8 cellular contexts compared by ENCODE assay signal in the genomic region with DNA sequence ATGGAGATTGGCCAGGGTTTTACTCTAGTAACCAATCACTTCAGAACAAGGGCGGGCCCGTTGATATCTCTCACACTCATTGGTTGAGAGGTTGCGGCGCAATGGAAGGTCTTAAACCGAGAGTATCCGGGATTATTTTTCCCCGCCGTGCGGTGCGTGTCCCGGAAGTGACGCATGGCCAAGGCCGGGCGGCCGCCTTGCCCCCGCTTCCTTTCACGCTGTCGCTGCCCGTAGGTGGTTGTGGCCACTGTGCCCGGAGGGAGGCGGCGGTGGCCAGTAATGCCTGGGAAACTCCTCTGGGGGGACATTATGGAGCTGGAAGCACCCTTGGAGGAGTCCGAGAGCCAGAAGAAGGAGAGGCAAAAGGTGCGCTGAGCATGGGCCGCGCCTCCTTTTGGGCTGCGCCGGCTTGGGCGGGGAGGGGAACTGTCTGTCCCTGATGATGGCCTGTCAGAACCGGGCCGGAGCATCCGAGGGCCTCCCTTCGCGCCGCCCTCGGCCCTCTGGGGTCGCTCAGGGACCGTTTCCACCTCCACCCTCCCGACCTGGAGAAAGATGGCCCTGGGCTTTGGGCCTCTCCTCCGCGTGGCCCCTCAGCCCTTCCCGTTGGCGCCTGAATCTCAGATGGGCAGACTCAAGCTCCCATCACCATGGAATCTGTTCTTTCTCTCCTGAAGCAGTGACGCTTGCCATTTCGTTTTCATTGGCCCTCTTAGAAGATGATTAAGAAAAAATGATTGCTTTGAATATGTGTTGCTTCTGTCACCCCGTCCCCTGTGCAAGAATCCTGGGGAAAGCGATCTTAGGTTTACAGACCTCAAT. TPM values are rescaled to one million over a fixed set of nuclear protein-coding genes. Genes with fewer than 3 reads are reported as not detected.
DNase-seq lines count a peak whose midpoint lies in the region; ATAC-seq and TF ChIP-seq lines count a peak whose summit lies in the region.

A gene with protein sequence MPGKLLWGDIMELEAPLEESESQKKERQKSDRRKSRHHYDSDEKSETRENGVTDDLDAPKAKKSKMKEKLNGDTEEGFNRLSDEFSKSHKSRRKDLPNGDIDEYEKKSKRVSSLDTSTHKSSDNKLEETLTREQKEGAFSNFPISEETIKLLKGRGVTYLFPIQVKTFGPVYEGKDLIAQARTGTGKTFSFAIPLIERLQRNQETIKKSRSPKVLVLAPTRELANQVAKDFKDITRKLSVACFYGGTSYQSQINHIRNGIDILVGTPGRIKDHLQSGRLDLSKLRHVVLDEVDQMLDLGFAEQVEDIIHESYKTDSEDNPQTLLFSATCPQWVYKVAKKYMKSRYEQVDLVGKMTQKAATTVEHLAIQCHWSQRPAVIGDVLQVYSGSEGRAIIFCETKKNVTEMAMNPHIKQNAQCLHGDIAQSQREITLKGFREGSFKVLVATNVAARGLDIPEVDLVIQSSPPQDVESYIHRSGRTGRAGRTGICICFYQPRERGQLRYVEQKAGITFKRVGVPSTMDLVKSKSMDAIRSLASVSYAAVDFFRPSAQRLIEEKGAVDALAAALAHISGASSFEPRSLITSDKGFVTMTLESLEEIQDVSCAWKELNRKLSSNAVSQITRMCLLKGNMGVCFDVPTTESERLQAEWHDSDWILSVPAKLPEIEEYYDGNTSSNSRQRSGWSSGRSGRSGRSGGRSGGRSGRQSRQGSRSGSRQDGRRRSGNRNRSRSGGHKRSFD (plus strand): TSS at position 210 of the 822 bp plus-strand sequence. CDS start 70 bp downstream, at position 280.

- no peaks in the 10 kb centered on the region for H4K20me1 ChIP-seq in H9 (ENCODE audit: control insufficient read depth, insufficient read depth, insufficient read length)

- H4K91ac ChIP-seq in H9 (ENCODE audit: insufficient read length, low read depth, low read length), result no peak within 1 kb of the TSS

- peaks cover 2% of the 10 kb centered on the region for H3K27me3 Mint-ChIP-seq in H9 (ENCODE audit: low read depth)
- H3K27me3 Mint-ChIP-seq in nephron (ENCODE audit: low read depth), result no peaks in the 10 kb centered on the region
- no peaks in the 10 kb centered on the region for H3K27me3 Mint-ChIP-seq in stimulated activated naive CD8-positive, alpha-beta T cell treated with anti-CD3 and anti-CD28 coated beads, Interleukin-15, amount 100 ng/mL, for 72 hours

- H2AFZ ChIP-seq in H9 (ENCODE audit: low read length), result no peak within 1 kb of the TSS

- no CpG with 5 or more reads among the region's 47 CpGs for WGBS in H9 (ENCODE audit: extremely low coverage, insufficient read length, low lambda C conversion rate)

- H3K56ac ChIP-seq in H9 (ENCODE audit: insufficient read length, low read depth, low read length), result no peak within 1 kb of the TSS

- no peaks in the 10 kb centered on the region for H3K79me1 ChIP-seq in H9 (ENCODE audit: insufficient read depth, low read depth, low read length, poor library complexity, severe bottlenecking)

- H3K4me2 ChIP-seq in H9 (ENCODE audit: insufficient read depth, insufficient read length, low read length), result peak within 1 kb of the TSS; percentile 59

- H3K27me3 ChIP-seq in H9 (ENCODE audit: insufficient read depth, low read length) (no peaks in the 10 kb centered on the region), MG63 (no peaks in the 10 kb centered on the region)

- H3K23ac ChIP-seq in H9 (ENCODE audit: insufficient read length, low read depth, low read length), result no peak within 1 kb of the TSS

- peaks cover 9% of the 10 kb centered on the region for H3K23me2 ChIP-seq in H9 (ENCODE audit: insufficient read length, low read depth, low read length, poor library complexity, severe bottlenecking)

- H3K27ac ChIP-seq in H9 (ENCODE audit: insufficient read length, low read depth, low read length), result peak within 1 kb of the TSS; percentile 29

- H3K18ac ChIP-seq in H9 (ENCODE audit: insufficient read length, low read depth, low read length), result peak within 1 kb of the TSS; percentile 82

- H3K4ac ChIP-seq in H9 (ENCODE audit: low read depth, low read length), result no peak within 1 kb of the TSS; the same call in 1 of the 2 replicates

- H3K4me3 Mint-ChIP-seq in H9 (peak within 1 kb of the TSS; percentile 93 to 96), nephron (peak within 1 kb of the TSS; percentile 98 to 99 (median 98))
- H3K4me3 Mint-ChIP-seq in stimulated activated naive CD8-positive, alpha-beta T cell treated with anti-CD3 and anti-CD28 coated beads, Interleukin-15, amount 100 ng/mL, for 72 hours, result peak within 1 kb of the TSS; percentile 96 to 100

- H2BK5ac ChIP-seq in H9 (ENCODE audit: insufficient read length, low read length), result no peak within 1 kb of the TSS

- no peak within 1 kb of the TSS for H2AK5ac ChIP-seq in H9 (ENCODE audit: insufficient read length, low read length)

- H2BK20ac ChIP-seq in H9 (ENCODE audit: low read depth, low read length, poor library complexity, severe bottlenecking), result no peak within 1 kb of the TSS

- H3K9me3 ChIP-seq in ES-I3 (ENCODE audit: control insufficient read depth, insufficient read depth, low read length) (no peaks in the 10 kb centered on the region), H9 (ENCODE audit: control insufficient read depth, low read depth, low read length) (no peaks in the 10 kb centered on the region), MG63 (no peaks in the 10 kb centered on the region)

- peak within 1 kb of the TSS; percentile 64 for H4K5ac ChIP-seq in H9 (ENCODE audit: insufficient read length, low read depth, low read length)

- H3K36me3 ChIP-seq in ES-I3 (ENCODE audit: insufficient read depth, low read length), result no peaks in the 10 kb centered on the region
- peaks cover 22% of the 10 kb centered on the region for H3K36me3 ChIP-seq in MG63

- H3K4me1 Mint-ChIP-seq in H9 (peaks cover 20 to 22% of the 10 kb centered on the region in 2 experiments), nephron (peaks cover 48% of the 10 kb centered on the region)
- H3K4me1 Mint-ChIP-seq in stimulated activated naive CD8-positive, alpha-beta T cell treated with anti-CD3 and anti-CD28 coated beads, Interleukin-15, amount 100 ng/mL, for 72 hours, result peaks cover 61% of the 10 kb centered on the region

- H3K79me2 ChIP-seq in H9 (ENCODE audit: insufficient read depth, low read length), result peaks cover 8% of the 10 kb centered on the region; the same call in 1 of the 2 replicates

- H4K8ac ChIP-seq in H9 (replicated peaks; ENCODE audit: insufficient read length, low read depth, low read length), result no peak within 1 kb of the TSS

- peaks cover 6 to 12% (median 10%) of the 10 kb centered on the region in 3 experiments; a peak in 5 of 7 replicates for H3K36me3 Mint-ChIP-seq in H9 (ENCODE audit: insufficient read depth in 1 of 3, low read depth in 3 of 3)
- H3K36me3 Mint-ChIP-seq in nephron (ENCODE audit: low read depth), result peaks cover 9% of the 10 kb centered on the region

- H2BK12ac ChIP-seq in H9 (ENCODE audit: insufficient read length, low read depth, low read length), result peak within 1 kb of the TSS; percentile 31

- peak within 1 kb of the TSS; percentile 3 for H3T11ph ChIP-seq in H9 (ENCODE audit: low read length)

- no peak within 1 kb of the TSS for H2BK120ac ChIP-seq in H9 (ENCODE audit: low read depth, low read length, poor library complexity, severe bottlenecking)

- H3K4me1 ChIP-seq in ES-I3 (ENCODE audit: insufficient read depth, low read length) (no peaks in the 10 kb centered on the region), H9 (ENCODE audit: insufficient read depth, low read length) (no peaks in the 10 kb centered on the region)

- peak; percentile 97 for ATAC-seq in stimulated activated naive CD8-positive, alpha-beta T cell treated with anti-CD3 and anti-CD28 coated beads, Interleukin-15, amount 100 ng/mL, for 72 hours

- peak within 1 kb of the TSS; percentile 96 to 99 (median 98) for H3K27ac Mint-ChIP-seq in H9
- peak within 1 kb of the TSS; percentile 99 to 100 (median 100) for H3K27ac Mint-ChIP-seq in nephron
- H3K27ac Mint-ChIP-seq in stimulated activated naive CD8-positive, alpha-beta T cell treated with anti-CD3 and anti-CD28 coated beads, Interleukin-15, amount 100 ng/mL, for 72 hours, result peak within 1 kb of the TSS; percentile 100

- H3K14ac ChIP-seq in H9 (ENCODE audit: insufficient read depth, low read length), result peak within 1 kb of the TSS; percentile 94

- peak within 1 kb of the TSS; percentile 85 for H3K9ac ChIP-seq in ES-I3 (ENCODE audit: low read depth, low read length)
- peak within 1 kb of the TSS; percentile 69 for H3K9ac ChIP-seq in H9 (ENCODE audit: extremely low read depth, insufficient read length, low read length)

- 0 out of 3 replicates have a peak, but pooled peaks have one; percentile 25 for TF ChIP-seq CTCF in H9 (conservative IDR thresholded peaks at IDR 0.05)
- no peak for TF ChIP-seq CTCF in fibroblast of the aortic adventitia (IDR thresholded peaks at IDR 0.05; ENCODE audit: insufficient read depth, low read length)
- peak in 1 of 3 experiments; percentile 13 for TF ChIP-seq CTCF in nephron (IDR thresholded peaks at IDR 0.05; ENCODE audit: unreplicated experiment in 3 of 3)

- peak within 1 kb of the TSS; percentile 90 for H3K4me3 ChIP-seq in MG63
- H3K4me3 ChIP-seq in fibroblast of the aortic adventitia (ENCODE audit: low read depth, low read length), result peak within 1 kb of the TSS; percentile 88

- H2BK15ac ChIP-seq in H9 (ENCODE audit: low read depth, low read length), result no peak within 1 kb of the TSS

- H3K9me3 Mint-ChIP-seq in H9 (no peaks in the 10 kb centered on the region), nephron (no peaks in the 10 kb centered on the region)
- H3K9me3 Mint-ChIP-seq in stimulated activated naive CD8-positive, alpha-beta T cell treated with anti-CD3 and anti-CD28 coated beads, Interleukin-15, amount 100 ng/mL, for 72 hours, result no peaks in the 10 kb centered on the region

- DNase-seq in H9 (peak; percentile 98), MG63 (peak; percentile 97), SHP77 treated with DMSO at 0.1 percent for 48 hours (lab: John Stamatoyannopoulos, UW) (peak; percentile 92), fibroblast of the aortic adventitia (ENCODE audit: low read depth) (peak; percentile 100)
- peak; percentile 98 for DNase-seq in activated effector memory CD4-positive, alpha-beta T cell treated with anti-CD3 and anti-CD28 coated beads, Interleukin-2, amount 50 U/mL, for 16 hours
- DNase-seq in stimulated activated naive CD8-positive, alpha-beta T cell treated with anti-CD3 and anti-CD28 coated beads, Interleukin-15, amount 100 ng/mL, for 72 hours, result peak; percentile 94 to 97

RNA-seq across cellular contexts. Expression of the gene that starts here (rescaled TPM):
- total RNA-seq in H9 (2021) (50.2 and 50.7 TPM in 2 replicates), fibroblast of the aortic adventitia (ENCODE audit: low replicate concordance) (52.6 and 70.1 TPM in 2 replicates)
- total RNA-seq in MG63 (2014; rRNA removed; shearing (Covaris generic); ENCODE audit: low replicate concordance), result 26.2 and 39.2 TPM in 2 replicates

Comparison
In these comparisons a context has a peak if more than half of its experiments do, and no peak if none do; other contexts are left out.
1. Peak in every context shown above with its lines: DNase-seq, ATAC-seq, H3K4me3 ChIP-seq and H3K27ac ChIP-seq.